Comparison of ENCODE assay signal across 9 cellular contexts in genomic region chr7:16695621-16696237, GRCh38. TPM values are rescaled to one million over a fixed set of nuclear protein-coding genes. Genes with fewer than 3 reads are reported as not detected.
A peak's percentile ranks its signal among the peaks of the same experiment; 100 is the strongest.
DNase-seq lines count a peak whose midpoint lies in the region; ATAC-seq and TF ChIP-seq lines count a peak whose summit lies in the region.
"Had no signal": no experiment of that assay in that cellular context is flagged by ENCODE, and none has a peak within 500 bp of the region (broad histone marks: within the 10 kb centered on the region; RNA-seq: fewer than 3 reads in every experiment).

No MANE protein-coding gene starts in this region.

- intact Hi-C loops in CD14-positive monocyte (cut with micrococcal nuclease) (no loop called here), thyroid gland (cut with DNase I) (no loop called here)

- TF ChIP-seq POLR2A in thyroid gland (IDR thresholded peaks at IDR 0.05) = no peak

- no peaks in the 10 kb centered on the region for H3K4me1 ChIP-seq in thyroid gland

- no peak overlapping the region for H3K27ac ChIP-seq in thyroid gland

- no peaks in the 10 kb centered on the region for H3K9me3 ChIP-seq in thyroid gland

- DNase-seq in CD14-positive monocyte (ENCODE audit: low spot score) = no peak
- DNase-seq in NCI-H128 (lab: John Stamatoyannopoulos, UW; ENCODE audit: unreplicated experiment) = peak; percentile 5
- DNase-seq in astrocyte of the cerebellum (ENCODE audit: low read depth) = peak; percentile 76
- peak; percentile 69 for DNase-seq in iPS-NIHi11 (ENCODE audit: low spot score)
- DNase-seq in thyroid gland = peak; percentile 27 to 28
- no peak for DNase-seq in T-helper 2 cell treated with Interferon-gamma antibody and Interleukin-4, amounts not matched to agents 5 μg/mL and 100 μg/mL, for 36 hours (ENCODE audit: low spot score)
- no peak for DNase-seq in activated T-cell treated with anti-CD3 and anti-CD28 coated beads, Interleukin-2, amount 50 U/mL, for 48 hours

- peaks cover 77 to 79% of the 10 kb centered on the region in 2 donors for H3K36me3 Mint-ChIP-seq in CD14-positive monocyte
- H3K36me3 Mint-ChIP-seq in T-helper 2 cell treated with Interferon-gamma antibody and Interleukin-4, amounts not matched to agents 5 μg/mL and 100 μg/mL, for 36 hours (ENCODE audit: low read depth) = peaks cover 55% of the 10 kb centered on the region

- in situ Hi-C loops in astrocyte of the cerebellum (cut with HindIII; ENCODE audit: low sequenced_read_pairs) = no loop called here

- no peak overlapping the region for H3K4me3 ChIP-seq in astrocyte of the cerebellum (ENCODE audit: low read depth, low read length)
- H3K4me3 ChIP-seq in thyroid gland (replicated peaks in 1 of 3) = no peak overlapping the region

- H3K27me3 ChIP-seq in thyroid gland = no peaks in the 10 kb centered on the region

- no peaks in the 10 kb centered on the region for H3K9me3 Mint-ChIP-seq in CD14-positive monocyte
- no peaks in the 10 kb centered on the region for H3K9me3 Mint-ChIP-seq in T-helper 2 cell treated with Interferon-gamma antibody and Interleukin-4, amounts not matched to agents 5 μg/mL and 100 μg/mL, for 36 hours
- H3K9me3 Mint-ChIP-seq: IgD-negative memory B cell had no signal

- H3K27me3 Mint-ChIP-seq in CD14-positive monocyte (ENCODE audit: low read depth in 3 of 3) = no peaks in the 10 kb centered on the region
- no peaks in the 10 kb centered on the region for H3K27me3 Mint-ChIP-seq in T-helper 2 cell treated with Interferon-gamma antibody and Interleukin-4, amounts not matched to agents 5 μg/mL and 100 μg/mL, for 36 hours (ENCODE audit: low read depth)
- H3K27me3 Mint-ChIP-seq: IgD-negative memory B cell had no signal

- no peaks in the 10 kb centered on the region for H3K4me1 Mint-ChIP-seq in CD14-positive monocyte
- no peaks in the 10 kb centered on the region for H3K4me1 Mint-ChIP-seq in T-helper 2 cell treated with Interferon-gamma antibody and Interleukin-4, amounts not matched to agents 5 μg/mL and 100 μg/mL, for 36 hours (ENCODE audit: low read depth)
- H3K4me1 Mint-ChIP-seq: IgD-negative memory B cell had no signal

- no peak overlapping the region for H3K27ac Mint-ChIP-seq in CD14-positive monocyte
- H3K27ac Mint-ChIP-seq in T-helper 2 cell treated with Interferon-gamma antibody and Interleukin-4, amounts not matched to agents 5 μg/mL and 100 μg/mL, for 36 hours = no peak overlapping the region
- H3K27ac Mint-ChIP-seq: IgD-negative memory B cell had no signal

- ATAC-seq in GM19455 (IDR thresholded peaks at IDR 0.05; ENCODE audit: unreplicated experiment) = peak; percentile 54

- peaks cover 22 to 36% of the 10 kb centered on the region in 2 donors for H3K36me3 ChIP-seq in thyroid gland

- TF ChIP-seq CTCF in CD14-positive monocyte (IDR thresholded peaks at IDR 0.05) (peak; percentile 47), astrocyte of the cerebellum (IDR thresholded peaks at IDR 0.05; ENCODE audit: low read depth, low read length, missing control alignments) (peak; percentile 70), thyroid gland (IDR thresholded peaks at IDR 0.05) (peak; percentile 9 to 59 (median 38))

- 77 to 82% methylated on average over 4 of the region's 4 CpGs for WGBS in thyroid gland, 2 donors

- no peak overlapping the region for H3K4me3 Mint-ChIP-seq in CD14-positive monocyte
- H3K4me3 Mint-ChIP-seq in T-helper 2 cell treated with Interferon-gamma antibody and Interleukin-4, amounts not matched to agents 5 μg/mL and 100 μg/mL, for 36 hours = no peak overlapping the region
- H3K4me3 Mint-ChIP-seq: IgD-negative memory B cell had no signal

RNA-seq across cellular contexts. Expression of gene BZW2, which starts 49.7 kb away (rescaled TPM):
- 10 to 100 TPM; 36.4 to 45.2 TPM for polyA plus RNA-seq in CD14-positive monocyte
- 10 to 100 TPM; 63.0 to 69.0 (median 66.8) TPM for total RNA-seq in thyroid gland

RNA-seq across cellular contexts. Expression of gene ANKMY2, which starts 50.2 kb away (rescaled TPM):
- polyA plus RNA-seq in CD14-positive monocyte = 1 to 10 TPM; 4.8 to 7.5 TPM
- total RNA-seq in thyroid gland = 10 to 100 TPM; 21.2 to 35.1 (median 23.9) TPM

RNA-seq across cellular contexts. Expression of gene TSPAN13, which starts 57.8 kb away (rescaled TPM):
- polyA plus RNA-seq in CD14-positive monocyte = under 1 TPM; 0.16 to 0.17 TPM
- 10 to 100 TPM; 16.8 to 31.1 (median 28.2) TPM for total RNA-seq in thyroid gland

Comparison
In these comparisons a context has a peak if more than half of its experiments do, and no peak if none do; other contexts are left out.
1. DNase-seq: peak in NCI-H128 (single experiment), astrocyte of the cerebellum (single experiment), iPS-NIHi11 (single experiment) and thyroid gland (2 of 2); none in CD14-positive monocyte (single experiment), T-helper 2 cell treated with Interferon-gamma antibody and Interleukin-4, amounts not matched to agents 5 μg/mL and 100 μg/mL, for 36 hours (single experiment) and activated T-cell treated with anti-CD3 and anti-CD28 coated beads, Interleukin-2, amount 50 U/mL, for 48 hours (0 of 2).
2. Peak in every context shown above with its lines, with median percentiles within 50 percentile points of each other: CTCF ChIP-seq.